ENCODE assay signal across 22 cellular contexts in genomic region chr13:27360562-27360961, GRCh38.
"Had no signal": no experiment of that assay in that cellular context is flagged by ENCODE, and none has a peak within 500 bp of the region (broad histone marks: within the 10 kb centered on the region; RNA-seq: fewer than 3 reads in every experiment).

No MANE protein-coding gene starts in this region.

- H3K27ac Mint-ChIP-seq: activated CD4-positive, alpha-beta T cell treated with anti-CD3 and anti-CD28 coated beads for 36 hours; activated CD8-positive, alpha-beta T cell treated with anti-CD3 and anti-CD28 coated beads, Interleukin-2, amount 10 ng/mL, durations not matched to agents 7 days and 5 days; activated naive CD4-positive, alpha-beta T cell treated with anti-CD3 and anti-CD28 coated beads for 36 hours; activated naive CD8-positive, alpha-beta T cell; T-helper 17 cell had no signal

- H3K4me3 ChIP-seq: cardiac muscle cell, PC-9 had no signal

- H3K9me3 Mint-ChIP-seq: activated naive CD4-positive, alpha-beta T cell treated with anti-CD3 and anti-CD28 coated beads for 36 hours had no signal

- H3K27ac ChIP-seq: brain microvascular endothelial cell, cardiac muscle cell, PC-9 had no signal

- ATAC-seq: activated CD4-positive, alpha-beta T cell treated with anti-CD3 and anti-CD28 coated beads for 36 hours; activated CD8-positive, alpha-beta T cell treated with anti-CD3 and anti-CD28 coated beads, Interleukin-2, amount 10 ng/mL, durations not matched to agents 7 days and 5 days; T-helper 17 cell had no signal

- H3K36me3 Mint-ChIP-seq: activated naive CD8-positive, alpha-beta T cell had no signal

- H3K27me3 ChIP-seq: brain microvascular endothelial cell had no signal

- H3K4me3 Mint-ChIP-seq: activated CD4-positive, alpha-beta T cell treated with anti-CD3 and anti-CD28 coated beads for 36 hours; activated CD8-positive, alpha-beta T cell treated with anti-CD3 and anti-CD28 coated beads, Interleukin-2, amount 10 ng/mL, durations not matched to agents 7 days and 5 days; activated naive CD4-positive, alpha-beta T cell treated with anti-CD3 and anti-CD28 coated beads for 36 hours; activated naive CD8-positive, alpha-beta T cell; T-helper 17 cell had no signal

- H3K36me3 ChIP-seq: brain microvascular endothelial cell, cardiac muscle cell had no signal

- DNase-seq: activated CD4-positive, alpha-beta T cell treated with anti-CD3 and anti-CD28 coated beads for 36 hours; activated CD4-positive, alpha-beta T cell treated with anti-CD3 and anti-CD28 coated beads, Interleukin-2, amount 50 U/mL, for 4 hours; activated CD8-positive, alpha-beta memory T cell treated with anti-CD3 and anti-CD28 coated beads, Interleukin-2, amount 50 U/mL, for 48 hours; activated CD8-positive, alpha-beta T cell treated with anti-CD3 and anti-CD28 coated beads, Interleukin-2, amount 10 ng/mL, durations not matched to agents 7 days and 5 days; activated effector memory CD4-positive, alpha-beta T cell treated with anti-CD3 and anti-CD28 coated beads, Interleukin-2, amount 50 U/mL, for 16 hours; activated naive CD4-positive, alpha-beta T cell treated with anti-CD3 and anti-CD28 coated beads for 36 hours; activated T-cell treated with anti-CD3 and anti-CD28 coated beads, Interleukin-2, amount 50 U/mL, for 1 hour; brain microvascular endothelial cell; cerebellar nuclear complex; NCI-H1105 treated with DMSO at 0.1 percent for 48 hours; NCI-H1436 treated with DMSO at 0.1 percent for 48 hours; NCI-H187; NCI-H2081 treated with DMSO at 0.1 percent for 48 hours; NCI-H345; NCI-H510A; NCI-H526 treated with DMSO at 0.1 percent for 48 hours; PC-9; SIG-M5; T-helper 17 cell; T-helper 9 cell had no signal
